In genomic region chr18:67007085-67007484, GRCh38 we compare ENCODE assay signal across 27 cellular contexts.
DNase-seq lines count a peak whose midpoint lies in the region; ATAC-seq, FAIRE-seq and TF ChIP-seq lines count a peak whose summit lies in the region.
"Had no signal": no experiment of that assay in that cellular context is flagged by ENCODE, and none has a peak within 500 bp of the region (broad histone marks: within the 10 kb centered on the region; RNA-seq: fewer than 3 reads in every experiment).

No MANE protein-coding gene starts in this region.

- H3K4me2 ChIP-seq in HepG2 (ENCODE audit: low read depth, low read length) (no peak overlapping the region), IMR-90 (ENCODE audit: low read depth, low read length) (no peak overlapping the region), K562 (ENCODE audit: insufficient read depth, low read length) (no peak overlapping the region)
- H3K4me2 ChIP-seq: BLaER1 treated with 17β-estradiol and CSF1 and Interleukin-3, amounts not matched to agents 10 nM and 100 nM had no signal

- no peaks in the 10 kb centered on the region for H3K79me2 ChIP-seq in HepG2 (ENCODE audit: insufficient read depth, low read length)
- no peaks in the 10 kb centered on the region for H3K79me2 ChIP-seq in K562 (ENCODE audit: control insufficient read depth, insufficient read depth, low read length)

- FAIRE-seq in HepG2 (lab: Jason Lieb, UNC): no peak
- FAIRE-seq in K562 (lab: Jason Lieb, UNC): no peak
- FAIRE-seq: A204.1, GM12878, GM12892, GM18507 had no signal

- no peaks in the 10 kb centered on the region for H3K79me1 ChIP-seq in IMR-90 (ENCODE audit: low read depth in 1 of 2, low read length in 2 of 2)

- in situ Hi-C loops in HepG2 (cut with HindIII; ENCODE audit: extremely low pct_ligation_motif_present, low pct_unique_long_range_greater_than_20kb): no loop called here
- in situ Hi-C loops in IMR-90 (cut with MboI; ENCODE audit: low sequenced_read_pairs): no loop called here
- in situ Hi-C loops in K562 (cut with MboI): no loop called here

- H3K18ac ChIP-seq in IMR-90 (ENCODE audit: low read depth, low read length): no peak overlapping the region

- H2AK9ac ChIP-seq in IMR-90 (replicated peaks; ENCODE audit: low read depth, low read length, poor library complexity): no peak overlapping the region

- H3K27ac Mint-ChIP-seq in CD4-positive, alpha-beta T cell: no peak overlapping the region
- H3K27ac Mint-ChIP-seq: B cell; CD4-positive, alpha-beta memory T cell; CD8-positive, alpha-beta memory T cell had no signal

- no peak overlapping the region for H4K8ac ChIP-seq in IMR-90 (ENCODE audit: low read depth in 2 of 2, low read length in 2 of 2)

- TF ChIP-seq EP300 in HepG2 (IDR thresholded peaks at IDR 0.05; ENCODE audit: low read depth in 2 of 2, low read length in 2 of 2) (no peak), HepG2 (CRISPR knock-in tag; IDR thresholded peaks at IDR 0.05; ENCODE audit: borderline replicate concordance) (no peak), K562 (IDR thresholded peaks at IDR 0.05; ENCODE audit: low read length) (no peak)

- H3K4me3 ChIP-seq in HepG2 (replicated peaks in 1 of 3; ENCODE audit: insufficient read depth in 1 of 3, low read depth in 2 of 3, low read length in 3 of 3) (no peak overlapping the region), right lobe of liver (no peak overlapping the region), IMR-90 (ENCODE audit: insufficient read depth, low read depth, low read length) (no peak overlapping the region), K562 (no peak overlapping the region)
- H3K4me3 ChIP-seq: BLaER1 treated with 17β-estradiol and CSF1 and Interleukin-3, amounts not matched to agents 10 nM and 100 nM; GM12878 had no signal

- H4K91ac ChIP-seq in IMR-90 (ENCODE audit: insufficient read depth, low read depth, low read length): no peak overlapping the region

- H3K9me3 ChIP-seq in HepG2 (ENCODE audit: low read length) (no peaks in the 10 kb centered on the region), right lobe of liver (no peaks in the 10 kb centered on the region), IMR-90 (ENCODE audit: control insufficient read depth, insufficient read depth, low read length) (peaks cover 3% of the 10 kb centered on the region), K562 (replicated peaks; ENCODE audit: control insufficient read depth, insufficient read depth, low read depth, low read length) (no peaks in the 10 kb centered on the region)
- H3K9me3 ChIP-seq in CD4-positive, alpha-beta T cell (ENCODE audit: control insufficient read depth, low read length): no peaks in the 10 kb centered on the region
- H3K9me3 ChIP-seq: BLaER1 treated with 17β-estradiol and CSF1 and Interleukin-3, amounts not matched to agents 10 nM and 100 nM had no signal

- dilution Hi-C loops in IMR-90 (cut with HindIII; ENCODE audit: low sequenced_read_pairs, unreplicated experiment): no loop called here

- H3K4me1 ChIP-seq in HepG2 (ENCODE audit: insufficient read depth, low read length) (no peaks in the 10 kb centered on the region), right lobe of liver (no peaks in the 10 kb centered on the region), IMR-90 (ENCODE audit: control insufficient read depth, insufficient read depth, low read length) (no peaks in the 10 kb centered on the region), K562 (replicated peaks in 1 of 2; ENCODE audit: control insufficient read depth in 2 of 2, insufficient read depth in 2 of 2, low read length in 2 of 2) (no peaks in the 10 kb centered on the region)
- H3K4me1 ChIP-seq: BLaER1 treated with 17β-estradiol and CSF1 and Interleukin-3, amounts not matched to agents 10 nM and 100 nM had no signal

- H3K14ac ChIP-seq in IMR-90 (replicated peaks; ENCODE audit: low read depth, low read length): no peak overlapping the region

- intact Hi-C loops in HepG2 (cut with micrococcal nuclease; ENCODE audit: unreplicated experiment) (no loop called here), right lobe of liver (cut with DNase I) (no loop called here), IMR-90 (cut with micrococcal nuclease) (no loop called here), K562 (cut with micrococcal nuclease) (no loop called here)
- intact Hi-C loops in CD4-positive, alpha-beta T cell (cut with DNase I, micrococcal nuclease): no loop called here

- H3K9ac ChIP-seq in HepG2 (ENCODE audit: insufficient read depth, low read depth, low read length): no peak overlapping the region
- no peak overlapping the region for H3K9ac ChIP-seq in IMR-90 (ENCODE audit: low read depth, low read length)
- no peak overlapping the region for H3K9ac ChIP-seq in K562 (ENCODE audit: insufficient read depth in 1 of 2, low read depth in 2 of 2, low read length in 2 of 2)
- H3K9ac ChIP-seq: BLaER1 treated with 17β-estradiol and CSF1 and Interleukin-3, amounts not matched to agents 10 nM and 100 nM had no signal

- no peak overlapping the region for H4K5ac ChIP-seq in IMR-90 (ENCODE audit: low read depth, low read length)

- CTCF ChIA-PET in HepG2 (lab: Yijun Ruan, JAX; ENCODE audit: low intra/inter-chr PET ratio, low total read pairs): no interaction called here
- CTCF ChIA-PET in IMR-90 (lab: Yijun Ruan, JAX): no interaction called here
- CTCF ChIA-PET in K562 (lab: Yijun Ruan, JAX; ENCODE audit: low intra/inter-chr PET ratio): no interaction called here
- CTCF ChIA-PET in CD4-positive, alpha-beta T cell (lab: Charles Lee): no interaction called here

- BruUV-seq in HepG2 (replicated peaks; lab: Mats Ljungman, UMichigan): no TSS peak
- no TSS peak for BruUV-seq in IMR-90 (replicated peaks; lab: Mats Ljungman, UMichigan)
- no TSS peak for BruUV-seq in K562 (replicated peaks; lab: Mats Ljungman, UMichigan)

- no peaks in the 10 kb centered on the region for H3K4me1 Mint-ChIP-seq in CD4-positive, alpha-beta T cell (ENCODE audit: low read depth)
- H3K4me1 Mint-ChIP-seq: B cell; CD4-positive, alpha-beta memory T cell; CD8-positive, alpha-beta memory T cell had no signal

- no peak overlapping the region for H2BK20ac ChIP-seq in IMR-90 (ENCODE audit: low read depth, low read length)

- no peak overlapping the region for H2BK15ac ChIP-seq in IMR-90 (ENCODE audit: low read depth, low read length)

- H3K56ac ChIP-seq in IMR-90 (ENCODE audit: extremely low read depth, insufficient read depth, low read length): no peak overlapping the region

- no peaks in the 10 kb centered on the region for H3K9me1 ChIP-seq in IMR-90 (ENCODE audit: insufficient read depth, low read length)
- no peaks in the 10 kb centered on the region for H3K9me1 ChIP-seq in K562 (ENCODE audit: control insufficient read depth, insufficient read depth, low read length)

- TF ChIP-seq RAD21 in HepG2 (CRISPR knock-in tag; IDR thresholded peaks at IDR 0.05) (no peak), IMR-90 (IDR thresholded peaks at IDR 0.05; ENCODE audit: low read length) (no peak), K562 (CRISPR knock-in tag; conservative IDR thresholded peaks at IDR 0.05 in 1 of 2, IDR thresholded peaks at IDR 0.05 in 1 of 2) (no peak)

- H2AK5ac ChIP-seq in IMR-90 (ENCODE audit: low read depth, low read length): no peak overlapping the region

- no peak overlapping the region for H3K4ac ChIP-seq in IMR-90 (ENCODE audit: low read depth, low read length)

- no peak overlapping the region for H3K23ac ChIP-seq in IMR-90 (ENCODE audit: low read depth, low read length)

- H2BK120ac ChIP-seq in IMR-90 (ENCODE audit: low read depth, low read length): no peak overlapping the region

- DNase-seq in HepG2 (ENCODE audit: low spot score) (no peak), right lobe of liver (no peak), IMR-90 (no peak), RPMI8226 (peak; percentile 60), K562 (ENCODE audit: extremely low read depth in 1 of 4, low spot score in 3 of 4) (no peak), HPDE6-E6E7 (ENCODE audit: extremely low spot score) (no peak)
- DNase-seq in CD4-positive, alpha-beta T cell: no peak
- DNase-seq: 8988T; AML-193; CD4-positive, alpha-beta memory T cell; CD8-positive, alpha-beta memory T cell; COR-L47; DMS 273 treated with DMSO at 0.1 percent for 48 hours; DMS153; DMS53; DMS79; DND-41; EL; GDM1 had no signal

- no peaks in the 10 kb centered on the region for H3K36me3 ChIP-seq in HepG2 (replicated peaks in 1 of 2; ENCODE audit: control insufficient read depth in 1 of 2, insufficient read depth in 2 of 2, low read length in 2 of 2)
- no peaks in the 10 kb centered on the region for H3K36me3 ChIP-seq in right lobe of liver
- H3K36me3 ChIP-seq in IMR-90 (ENCODE audit: control insufficient read depth, insufficient read depth, low read length): no peaks in the 10 kb centered on the region
- no peaks in the 10 kb centered on the region for H3K36me3 ChIP-seq in K562 (ENCODE audit: control insufficient read depth, insufficient read depth, low read length)
- H3K36me3 ChIP-seq: BLaER1 treated with 17β-estradiol and CSF1 and Interleukin-3, amounts not matched to agents 10 nM and 100 nM had no signal

- no peak for TF ChIP-seq POLR2A in HepG2 (IDR thresholded peaks at IDR 0.05; ENCODE audit: insufficient read depth in 1 of 2, low read depth in 2 of 2, low read length in 2 of 2)
- TF ChIP-seq POLR2A in right lobe of liver (IDR thresholded peaks at IDR 0.05): no peak
- TF ChIP-seq POLR2A in IMR-90 (IDR thresholded peaks at IDR 0.05; ENCODE audit: low read depth, low read length): no peak
- TF ChIP-seq POLR2A in K562 (conservative IDR thresholded peaks at IDR 0.05): no peak

- TF ChIP-seq CTCF in HepG2 (CRISPR knock-in tag; IDR thresholded peaks at IDR 0.05) (no peak), right lobe of liver (IDR thresholded peaks at IDR 0.05) (no peak), IMR-90 (conservative IDR thresholded peaks at IDR 0.05; ENCODE audit: low read depth, low read length) (no peak), K562 (IDR thresholded peaks at IDR 0.05 in 2 of 3, conservative IDR thresholded peaks at IDR 0.05 in 1 of 3; ENCODE audit: insufficient read depth in 2 of 3, low read depth in 1 of 3, low read length in 3 of 3) (no peak)
- no peak for TF ChIP-seq CTCF in CD4-positive, alpha-beta T cell (IDR thresholded peaks at IDR 0.05)

- WGBS in HepG2 (ENCODE audit: low lambda C conversion rate): 0% methylated on average over 1 of the region's 1 CpG
- WGBS in right lobe of liver (ENCODE audit: insufficient coverage, low coverage, low lambda C conversion rate, missing lambda C conversion rate): 75% methylated on average over 1 of the region's 1 CpG
- WGBS in IMR-90 (ENCODE audit: extremely low coverage in 2 of 2, insufficient read length in 1 of 2), 2 experiments: no CpG with 5 or more reads among the region's 1 CpG
- 0% methylated on average over 1 of the region's 1 CpG for WGBS in K562 (ENCODE audit: insufficient coverage, low coverage, missing lambda C conversion rate)

- H3K36me3 Mint-ChIP-seq in CD4-positive, alpha-beta T cell (ENCODE audit: low read depth): no peaks in the 10 kb centered on the region
- H3K36me3 Mint-ChIP-seq: CD4-positive, alpha-beta memory T cell; CD8-positive, alpha-beta memory T cell had no signal

- POLR2A ChIA-PET in HepG2 (lab: Yijun Ruan, JAX) (no interaction called here), IMR-90 (lab: Charles Lee; ENCODE audit: unreplicated experiment) (no interaction called here), K562 (lab: Yijun Ruan, JAX) (no interaction called here)
- POLR2A ChIA-PET in CD4-positive, alpha-beta T cell (lab: Charles Lee): no interaction called here

- H2BK5ac ChIP-seq in IMR-90 (ENCODE audit: low read depth, low read length, poor library complexity, severe bottlenecking): no peak overlapping the region

- H4K20me1 ChIP-seq in HepG2 (ENCODE audit: insufficient read depth, low read length) (no peaks in the 10 kb centered on the region), IMR-90 (ENCODE audit: insufficient read depth, low read length) (no peaks in the 10 kb centered on the region), K562 (replicated peaks; ENCODE audit: control insufficient read depth, insufficient read depth, low read length) (no peaks in the 10 kb centered on the region)
- H4K20me1 ChIP-seq: BLaER1 treated with 17β-estradiol and CSF1 and Interleukin-3, amounts not matched to agents 10 nM and 100 nM had no signal

- H3K27me3 ChIP-seq in HepG2 (ENCODE audit: control insufficient read depth in 1 of 2, insufficient read depth in 2 of 2, low read length in 2 of 2) (no peaks in the 10 kb centered on the region; a peak in 1 of 5 replicates), right lobe of liver (no peaks in the 10 kb centered on the region), IMR-90 (ENCODE audit: control insufficient read depth, insufficient read depth, low read length) (no peaks in the 10 kb centered on the region), K562 (ENCODE audit: control insufficient read depth in 2 of 2, insufficient read depth in 2 of 2, low read length in 2 of 2) (no peaks in the 10 kb centered on the region)
- no peaks in the 10 kb centered on the region for H3K27me3 ChIP-seq in CD4-positive, alpha-beta T cell (ENCODE audit: control insufficient read depth, insufficient read depth, low read length)
- H3K27me3 ChIP-seq: BLaER1 treated with 17β-estradiol and CSF1 and Interleukin-3, amounts not matched to agents 10 nM and 100 nM had no signal

- H3K27me3 Mint-ChIP-seq in CD4-positive, alpha-beta T cell: no peaks in the 10 kb centered on the region
- H3K27me3 Mint-ChIP-seq: B cell; CD4-positive, alpha-beta memory T cell; CD8-positive, alpha-beta memory T cell had no signal

- no peak overlapping the region for H2AFZ ChIP-seq in HepG2 (ENCODE audit: low read length)
- no peak overlapping the region for H2AFZ ChIP-seq in IMR-90 (replicated peaks; ENCODE audit: low read length, poor library complexity)
- no peak overlapping the region for H2AFZ ChIP-seq in K562 (ENCODE audit: low read depth, low read length)

- ATAC-seq in HepG2: no peak
- no peak for ATAC-seq in right lobe of liver
- no peak for ATAC-seq in IMR-90 (ENCODE audit: low read depth)
- no peak for ATAC-seq in K562
- no peak for ATAC-seq in CD4-positive, alpha-beta T cell (ENCODE audit: poor library complexity)
- ATAC-seq in GM21367 (IDR thresholded peaks at IDR 0.05; ENCODE audit: unreplicated experiment): no peak
- ATAC-seq: GM12878 had no signal

- no peak overlapping the region for H3K4me3 Mint-ChIP-seq in CD4-positive, alpha-beta T cell
- H3K4me3 Mint-ChIP-seq: B cell; CD4-positive, alpha-beta memory T cell; CD8-positive, alpha-beta memory T cell had no signal

- no peak overlapping the region for H3K27ac ChIP-seq in HepG2 (ENCODE audit: extremely low read length, insufficient read depth, low read length)
- no peak overlapping the region for H3K27ac ChIP-seq in right lobe of liver
- no peak overlapping the region for H3K27ac ChIP-seq in IMR-90 (ENCODE audit: insufficient read depth, low read length)
- no peak overlapping the region for H3K27ac ChIP-seq in K562 (ENCODE audit: extremely low read depth, low read depth, low read length)
- no peak overlapping the region for H3K27ac ChIP-seq in CD4-positive, alpha-beta T cell (ENCODE audit: low read depth, low read length)
- H3K27ac ChIP-seq: BLaER1 treated with 17β-estradiol and CSF1 and Interleukin-3, amounts not matched to agents 10 nM and 100 nM; C4-2B had no signal

- peaks cover 5% of the 10 kb centered on the region for H3K9me3 Mint-ChIP-seq in CD4-positive, alpha-beta T cell

Comparison
In these comparisons a context has a peak if more than half of its experiments do, and no peak if none do; other contexts are left out.
1. Of the 241 proteins assayed by ChIP-seq in both HepG2 and K562: peak only in HepG2: none; only in K562: none; in both: MAFF and MAFK; in neither: 239.